Comparison of ENCODE assay signal across 16 cellular contexts in genomic region chr4:128835498-128836222, GRCh38. TPM values are rescaled to one million over a fixed set of nuclear protein-coding genes. Genes with fewer than 3 reads are reported as not detected.
DNase-seq lines count a peak whose midpoint lies in the region; ATAC-seq, FAIRE-seq and TF ChIP-seq lines count a peak whose summit lies in the region.
"Had no signal": no experiment of that assay in that cellular context is flagged by ENCODE, and none has a peak within 500 bp of the region (broad histone marks: within the 10 kb centered on the region; RNA-seq: fewer than 3 reads in every experiment).

No MANE protein-coding gene starts in this region.

- H3K27ac ChIP-seq in A549 (no peak overlapping the region), body of pancreas (peak overlapping the region; percentile 49 to 72 (median 66)), left ventricle myocardium inferior (replicated peaks) (peak overlapping the region; percentile 89), PC-9 (no peak overlapping the region)
- H3K27ac ChIP-seq: cardiac muscle cell had no signal

- DNase-seq in A549 (ENCODE audit: low read depth in 1 of 2, low spot score in 1 of 2) (no peak), body of pancreas (peak; percentile 80 to 90 (median 89)), left ventricle myocardium inferior (peak; percentile 85), posterior vena cava (ENCODE audit: low spot score) (peak; percentile 85), PC-9 (no peak), DMS153 treated with DMSO at 0.1 percent for 48 hours (lab: John Stamatoyannopoulos, UW; ENCODE audit: unreplicated experiment) (no peak), HuH-7 (ENCODE audit: low spot score) (no peak), iPS-NIHi7 (ENCODE audit: extremely low spot score) (no peak)
- DNase-seq: DMS79 treated with DMSO at 0.1 percent for 48 hours; NCI-H1092; NCI-H446; PC-3; stimulated activated CD4-positive, alpha-beta T cell treated with anti-CD3 and anti-CD28 coated beads, Interleukin-15, amount 100 ng/mL, for 24 hours had no signal

- TF ChIP-seq POLR2A in A549 (IDR thresholded peaks at IDR 0.05; ENCODE audit: low read length) (no peak), body of pancreas (IDR thresholded peaks at IDR 0.05) (no peak)

- TF ChIP-seq EP300 in A549 (IDR thresholded peaks at IDR 0.05): no peak

- no peak overlapping the region for H2AFZ ChIP-seq in PC-9

- CTCF ChIA-PET in A549 (lab: Yijun Ruan, JAX): interaction anchor here (1.6 kb wide), 1 partner anchor 31 kb away, joined by 4 read pairs; no protein-coding TSS in a partner anchor
- CTCF ChIA-PET in PC-9 (lab: Charles Lee): no interaction called here

- H3K4me2 ChIP-seq in A549 (no peak overlapping the region), PC-9 (no peak overlapping the region)

- peaks cover 25% of the 10 kb centered on the region for H3K79me2 ChIP-seq in PC-9 (ENCODE audit: low read depth)

- no TSS peak for BruUV-seq in PC-9 (replicated peaks; lab: Mats Ljungman, UMichigan)

- H3K4me3 ChIP-seq in A549: no peak overlapping the region
- H3K4me3 ChIP-seq in body of pancreas: no peak overlapping the region
- no peak overlapping the region for H3K4me3 ChIP-seq in left ventricle myocardium inferior
- no peak overlapping the region for H3K4me3 ChIP-seq in PC-9
- H3K4me3 ChIP-seq: cardiac muscle cell, HAP-1 had no signal

- whole genome bisulfite sequencing in A549 (ENCODE audit: missing lambda C conversion rate): 77% methylated on average over 4 of the region's 8 CpGs
- WGBS in body of pancreas, 2 donors: 28 to 37% methylated on average over 3 to 8 of the region's 8 CpGs

- H3K9me2 ChIP-seq in PC-9 (ENCODE audit: insufficient read depth): no peaks in the 10 kb centered on the region

- H3K9me3 ChIP-seq in A549 (no peaks in the 10 kb centered on the region), body of pancreas (no peaks in the 10 kb centered on the region), left ventricle myocardium inferior (replicated peaks) (no peaks in the 10 kb centered on the region), PC-9 (ENCODE audit: insufficient read depth, low read depth) (no peaks in the 10 kb centered on the region)
- H3K9me3 ChIP-seq: HAP-1 had no signal

- H3K4me1 ChIP-seq in A549: peaks cover 57% of the 10 kb centered on the region
- H3K4me1 ChIP-seq in body of pancreas: peaks cover 97% of the 10 kb centered on the region
- peaks cover 97% of the 10 kb centered on the region for H3K4me1 ChIP-seq in left ventricle myocardium inferior
- no peaks in the 10 kb centered on the region for H3K4me1 ChIP-seq in PC-9 (replicated peaks; ENCODE audit: insufficient read depth)

- POLR2A ChIA-PET in A549 (lab: Yijun Ruan, JAX) (no interaction called here), PC-9 (lab: Charles Lee; ENCODE audit: unreplicated experiment) (no interaction called here)

- H3K36me3 ChIP-seq in body of pancreas (replicated peaks in 1 of 2; ENCODE audit: insufficient read depth in 1 of 2, low read depth in 2 of 2) (no peaks in the 10 kb centered on the region), left ventricle myocardium inferior (peaks cover 18% of the 10 kb centered on the region), PC-9 (ENCODE audit: low read depth) (no peaks in the 10 kb centered on the region)
- H3K36me3 ChIP-seq: cardiac muscle cell had no signal

- no peak for TF ChIP-seq RAD21 in A549 (conservative IDR thresholded peaks at IDR 0.05 in 1 of 2, IDR thresholded peaks at IDR 0.05 in 1 of 2)

- ATAC-seq in A549: peak; percentile 10 to 18; a peak in 1 of 6 replicates
- ATAC-seq in body of pancreas: peak; percentile 90
- ATAC-seq: PC-3 had no signal

- TF ChIP-seq CTCF in A549 (IDR thresholded peaks at IDR 0.05): no peak
- TF ChIP-seq CTCF in body of pancreas (IDR thresholded peaks at IDR 0.05): peak in 1 of 7 experiments; percentile 2
- TF ChIP-seq CTCF in left ventricle myocardium inferior (IDR thresholded peaks at IDR 0.05; ENCODE audit: borderline replicate concordance): no peak
- TF ChIP-seq CTCF in PC-9 (conservative IDR thresholded peaks at IDR 0.05): no peak

- no peak for FAIRE-seq in A549 (lab: Jason Lieb, UNC)
- FAIRE-seq: HTR-8/SVneo had no signal

- H3F3A ChIP-seq in PC-9 (ENCODE audit: insufficient read depth, low read depth): no peaks in the 10 kb centered on the region

- peaks cover 5% of the 10 kb centered on the region; the same call in 1 of the 2 replicates for H4K20me1 ChIP-seq in PC-9 (ENCODE audit: insufficient read depth)

- H3K27me3 ChIP-seq in body of pancreas (no peaks in the 10 kb centered on the region), left ventricle myocardium inferior (ENCODE audit: low read depth) (no peaks in the 10 kb centered on the region), PC-9 (ENCODE audit: insufficient read depth, low read depth) (no peaks in the 10 kb centered on the region)
- H3K27me3 ChIP-seq: cardiac muscle cell had no signal

- intact Hi-C loops in body of pancreas (cut with DNase I) (no loop called here), left ventricle myocardium inferior (cut with micrococcal nuclease) (no loop called here), posterior vena cava (cut with DNase I) (no loop called here), PC-9 (cut with micrococcal nuclease; ENCODE audit: unreplicated experiment) (no loop called here)

TF ChIP-seq in A549, 52 proteins besides CTCF, POLR2A, EP300 and RAD21 (continues in another document):
- TF ChIP-seq MAZ (IDR thresholded peaks at IDR 0.05; ENCODE audit: borderline replicate concordance, low read depth, low read length) (no peak), E2F6 (IDR thresholded peaks at IDR 0.05; ENCODE audit: borderline replicate concordance, low read depth) (no peak), CHD4 (IDR thresholded peaks at IDR 0.05; ENCODE audit: borderline replicate concordance) (no peak), HMGXB4 (CRISPR knock-in tag; IDR thresholded peaks at IDR 0.05; ENCODE audit: borderline replicate concordance) (no peak), EHF (CRISPR knock-in tag; IDR thresholded peaks at IDR 0.05) (no peak), MAX (IDR thresholded peaks at IDR 0.05) (no peak), MAFK (IDR thresholded peaks at IDR 0.05; ENCODE audit: partially characterized antibody) (no peak), FOXS1 (CRISPR knock-in tag; IDR thresholded peaks at IDR 0.05) (no peak), ZC3H11A (IDR thresholded peaks at IDR 0.05) (no peak), HES2 (IDR thresholded peaks at IDR 0.05) (no peak), CBX2 (IDR thresholded peaks at IDR 0.05; ENCODE audit: borderline replicate concordance, low read depth) (no peak), EHMT2 (IDR thresholded peaks at IDR 0.05; ENCODE audit: low read depth) (no peak), PBX3 (IDR thresholded peaks at IDR 0.05) (no peak)

RNA-seq across cellular contexts. Expression of gene JADE1, which starts 26.2 kb away (rescaled TPM):
- polyA plus RNA-seq in A549 (2011; rRNA removed) (46.7 and 54.6 TPM in 2 replicates), A549 (2017; fragmentation: RNase III; extraction: RNeasy Plus Mini Kit Qiagen cat#74134 plus additional on column Dnase treatment) (21.7 to 25.1 TPM (median 23.7 TPM) in 3 replicates)
- 13.9 and 16.6 TPM in 2 replicates for polyA plus RNA-seq in A549 (2012; cell fraction: cytosol; rRNA removed)
- 22.4 and 32.8 TPM in 2 replicates for polyA plus RNA-seq in A549 (2012; cell fraction: nucleus; rRNA removed)
- polyA minus RNA-seq in A549 (2011; rRNA and poly(A)+ RNA removed): 74.8 and 83.3 TPM in 2 replicates
- total RNA-seq in body of pancreas (10 to 100 TPM; 44.4 to 50.4 TPM), left ventricle myocardium inferior (22.1 TPM), posterior vena cava (10 to 100 TPM; 36.6 to 46.1 TPM), PC-9 (2021) (23.1 and 30.7 TPM in 2 replicates)

Comparison
In these comparisons a context has a peak if more than half of its experiments do, and no peak if none do; other contexts are left out.
1. DNase-seq: peak in body of pancreas (4 of 4), left ventricle myocardium inferior (single experiment) and posterior vena cava (single experiment); none in A549 (0 of 2), PC-9 (0 of 2), DMS153 treated with DMSO at 0.1 percent for 48 hours (single experiment), HuH-7 (single experiment) and iPS-NIHi7 (single experiment).
2. H3K27ac ChIP-seq: peak in body of pancreas (4 of 4) and left ventricle myocardium inferior (single experiment); none in A549 (0 of 2) and PC-9 (single experiment).